10 cellular contexts compared by ENCODE assay signal in the genomic region with DNA sequence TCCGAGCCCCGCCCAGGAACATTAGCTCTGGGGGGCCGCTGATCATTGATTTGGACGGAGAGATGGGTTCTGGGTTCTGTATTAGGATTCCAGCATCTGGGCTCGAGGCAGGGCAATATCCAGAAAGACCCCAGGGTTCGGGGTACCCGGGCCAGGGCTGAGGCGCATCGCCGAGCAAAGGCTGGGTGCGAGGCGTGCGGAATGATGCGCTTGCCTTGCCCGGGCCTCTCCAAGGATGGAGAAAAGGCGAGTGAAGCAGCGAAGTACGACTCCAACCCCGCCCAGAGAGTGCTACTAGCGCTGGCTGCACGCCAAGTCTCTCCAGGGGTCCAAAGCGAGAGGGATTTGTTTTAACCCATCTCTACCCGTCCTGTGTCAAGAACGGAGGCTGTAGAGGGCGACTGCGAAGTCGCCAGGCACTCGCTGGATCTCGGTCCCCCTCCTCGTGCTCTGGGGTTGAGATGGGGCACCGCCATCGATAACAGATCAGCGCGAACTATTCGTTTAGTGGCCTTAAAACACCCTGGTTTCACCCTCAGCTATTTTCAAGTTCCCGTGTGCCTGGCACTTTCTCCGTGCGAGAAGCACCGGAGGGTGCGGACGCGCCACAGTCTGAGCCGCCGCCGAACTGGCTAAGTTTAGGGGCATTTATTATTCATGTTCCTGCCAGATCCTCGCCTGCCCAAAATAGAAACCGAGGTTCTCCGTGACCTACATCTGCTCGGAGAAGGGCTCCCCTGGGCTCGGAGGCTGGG. TPM values are rescaled to one million over a fixed set of nuclear protein-coding genes. Genes with fewer than 3 reads are reported as not detected.
A peak's percentile ranks its signal among the peaks of the same experiment; 100 is the strongest.
DNase-seq lines count a peak whose midpoint lies in the region; ATAC-seq and TF ChIP-seq lines count a peak whose summit lies in the region.
"Had no signal": no experiment of that assay in that cellular context is flagged by ENCODE, and none has a peak within 500 bp of the region (broad histone marks: within the 10 kb centered on the region; RNA-seq: fewer than 3 reads in every experiment).

No MANE protein-coding gene starts in this region.

- no peaks in the 10 kb centered on the region for H3K36me3 ChIP-seq in endodermal cell (ENCODE audit: control insufficient read depth, insufficient read depth, low read length)
- H3K36me3 ChIP-seq: SJSA1 had no signal

- peaks cover 2% of the 10 kb centered on the region for H3K9me3 Mint-ChIP-seq in endodermal cell

- H3K36me3 Mint-ChIP-seq in endodermal cell (ENCODE audit: low read depth) = no peaks in the 10 kb centered on the region

- H3K4me3 Mint-ChIP-seq in endodermal cell = peak overlapping the region; percentile 52

- H3K4me1 Mint-ChIP-seq in endodermal cell = peaks cover 19% of the 10 kb centered on the region

- no peak overlapping the region for H3K9ac ChIP-seq in endodermal cell (ENCODE audit: extremely low read depth, low read length, poor library complexity, severe bottlenecking)

- TF ChIP-seq CTCF in endodermal cell (conservative IDR thresholded peaks at IDR 0.05) (no peak), omental fat pad (IDR thresholded peaks at IDR 0.05) (no peak)

- ATAC-seq in sciatic nerve = peak; percentile 14
- no peak for ATAC-seq in omental fat pad (ENCODE audit: low FRiP score)
- ATAC-seq in GM21447 (IDR thresholded peaks at IDR 0.05; ENCODE audit: unreplicated experiment) = no peak

- 1% methylated on average over 28 to 50 of the region's 50 CpGs for WGBS in endodermal cell (ENCODE audit: insufficient coverage in 1 of 2, insufficient read length in 1 of 2), 2 experiments

- intact Hi-C loops in sciatic nerve (cut with DNase I) = no loop called here

- H3K27ac ChIP-seq in endodermal cell (ENCODE audit: low read depth, low read length) = no peak overlapping the region
- H3K27ac ChIP-seq: SJSA1 had no signal

- peaks cover 100% of the 10 kb centered on the region for H3K27me3 ChIP-seq in endodermal cell (ENCODE audit: control insufficient read depth, insufficient read depth, low read length, poor library complexity, severe bottlenecking)

- H3K27ac Mint-ChIP-seq in endodermal cell = no peak overlapping the region

- peaks cover 5% of the 10 kb centered on the region for H3K4me1 ChIP-seq in endodermal cell (ENCODE audit: control insufficient read depth, insufficient read depth, low read length)

- peak; percentile 73 for DNase-seq in DMS 273 (lab: John Stamatoyannopoulos, UW; ENCODE audit: unreplicated experiment)
- DNase-seq in DMS 273 treated with DMSO at 0.1 percent for 48 hours (lab: John Stamatoyannopoulos, UW) = no peak
- peak; percentile 68 to 90 for DNase-seq in NCI-H446 (lab: John Stamatoyannopoulos, UW)
- peak; percentile 84 for DNase-seq in endodermal cell
- DNase-seq in sciatic nerve (ENCODE audit: low spot score) = no peak
- DNase-seq in omental fat pad (ENCODE audit: low spot score) = no peak
- no peak for DNase-seq in activated gamma-delta T cell treated with Interleukin-2 at 50 U/mL for 16 hours

- peaks cover 98% of the 10 kb centered on the region for H3K27me3 Mint-ChIP-seq in endodermal cell (ENCODE audit: insufficient read depth)

- H3K4me3 ChIP-seq in endodermal cell (ENCODE audit: low read length) = peak overlapping the region; percentile 28
- H3K4me3 ChIP-seq: SJSA1 had no signal

- peaks cover 4% of the 10 kb centered on the region for H3K9me3 ChIP-seq in endodermal cell (ENCODE audit: control insufficient read depth, low read length)

RNA-seq across cellular contexts. Expression of gene ADCYAP1, which starts 1.9 kb away (rescaled TPM):
- total RNA-seq in endodermal cell (not detected), sciatic nerve (0.27 TPM), omental fat pad (1 to 10 TPM in 1 of 4 donors, under 1 TPM in 3; 0.32 to 4.6 (median 0.83) TPM)
- polyA plus RNA-seq in endodermal cell (2013, experiment 1 of 2) = 10.5 TPM
- polyA plus RNA-seq in endodermal cell (2013, experiment 2 of 2) = 8.6 TPM
- total RNA-seq: A172, SJSA1 had no signal

Comparison
In these comparisons a context has a peak if more than half of its experiments do, and no peak if none do; other contexts are left out.
1. DNase-seq: peak in DMS 273 (single experiment), NCI-H446 (2 of 2) and endodermal cell (single experiment); none in DMS 273 treated with DMSO at 0.1 percent for 48 hours (single experiment), sciatic nerve (single experiment), omental fat pad (single experiment) and activated gamma-delta T cell treated with Interleukin-2 at 50 U/mL for 16 hours (single experiment).